21 cellular contexts compared by ENCODE assay signal in genomic region chr4:150668824-150669223, GRCh38.
"Had no signal": no experiment of that assay in that cellular context is flagged by ENCODE, and none has a peak within 500 bp of the region (broad histone marks: within the 10 kb centered on the region; RNA-seq: fewer than 3 reads in every experiment).

No MANE protein-coding gene starts in this region.

- H3K4me1 Mint-ChIP-seq: activated naive CD8-positive, alpha-beta T cell treated with anti-CD3 and anti-CD28 coated beads, Interleukin-2, amount 50 U/mL, for 24 hours; activated T-helper 17 cell treated with anti-CD3 and anti-CD28 coated beads, Interleukin-2, amount 50 U/mL, for 72 hours; nephron had no signal

- H3K9me3 ChIP-seq: breast epithelium, prostate gland, tibial nerve had no signal

- H3K27ac Mint-ChIP-seq: activated naive CD4-positive, alpha-beta T cell treated with anti-CD3 and anti-CD28 coated beads for 36 hours; activated naive CD8-positive, alpha-beta T cell treated with anti-CD3 and anti-CD28 coated beads, Interleukin-2, amount 50 U/mL, for 24 hours; activated T-helper 17 cell treated with anti-CD3 and anti-CD28 coated beads, Interleukin-2, amount 50 U/mL, for 72 hours; nephron had no signal

- H3K27ac ChIP-seq: breast epithelium, prostate gland, tibial nerve had no signal

- H3K9me3 Mint-ChIP-seq: activated naive CD4-positive, alpha-beta T cell treated with anti-CD3 and anti-CD28 coated beads for 36 hours; activated naive CD8-positive, alpha-beta T cell treated with anti-CD3 and anti-CD28 coated beads, Interleukin-2, amount 50 U/mL, for 24 hours; activated T-helper 17 cell treated with anti-CD3 and anti-CD28 coated beads, Interleukin-2, amount 50 U/mL, for 72 hours; nephron had no signal

- H3K4me3 ChIP-seq: breast epithelium, prostate gland, smooth muscle cell, tibial nerve had no signal

- H3K36me3 ChIP-seq: breast epithelium, prostate gland had no signal

- FAIRE-seq: endometrium had no signal

- ATAC-seq: activated naive CD8-positive, alpha-beta T cell treated with anti-CD3 and anti-CD28 coated beads, Interleukin-2, amount 50 U/mL, for 24 hours; activated T-helper 17 cell treated with anti-CD3 and anti-CD28 coated beads, Interleukin-2, amount 50 U/mL, for 72 hours; esophagus mucosa; right cardiac atrium had no signal

- DNase-seq: activated CD4-positive, alpha-beta T cell treated with anti-CD3 and anti-CD28 coated beads, Interleukin-2, amount 50 U/mL, for 48 hours; activated CD4-positive, CD25-positive, alpha-beta regulatory T cell treated with anti-CD3 and anti-CD28 coated beads, Interleukin-2, amount 50 U/mL, for 72 hours; activated naive CD4-positive, alpha-beta T cell treated with anti-CD3 and anti-CD28 coated beads for 36 hours; activated naive CD8-positive, alpha-beta T cell treated with anti-CD3 and anti-CD28 coated beads, Interleukin-2, amount 50 U/mL, for 24 hours; aorta; hippocampal formation; nucleus accumbens; right cardiac atrium; stimulated activated CD4-positive, alpha-beta T cell treated with anti-CD3 and anti-CD28 coated beads, Interleukin-4, amount 100 ng/mL, for 4 hours; stimulated activated CD8-positive, alpha-beta memory T cell treated with anti-CD3 and anti-CD28 coated beads, Interleukin-4, amount 100 ng/mL, for 48 hours; stimulated activated naive CD4-positive, alpha-beta T cell treated with Interleukin-2 at 50 U/mL for 16 hours; substantia nigra; T1000 had no signal

- H3K27me3 Mint-ChIP-seq: activated naive CD8-positive, alpha-beta T cell treated with anti-CD3 and anti-CD28 coated beads, Interleukin-2, amount 50 U/mL, for 24 hours; activated T-helper 17 cell treated with anti-CD3 and anti-CD28 coated beads, Interleukin-2, amount 50 U/mL, for 72 hours had no signal

- H3K4me2 ChIP-seq: smooth muscle cell had no signal

- H3K4me3 Mint-ChIP-seq: activated naive CD4-positive, alpha-beta T cell treated with anti-CD3 and anti-CD28 coated beads for 36 hours; activated naive CD8-positive, alpha-beta T cell treated with anti-CD3 and anti-CD28 coated beads, Interleukin-2, amount 50 U/mL, for 24 hours; activated T-helper 17 cell treated with anti-CD3 and anti-CD28 coated beads, Interleukin-2, amount 50 U/mL, for 72 hours; nephron had no signal

- H3K27me3 ChIP-seq: breast epithelium, tibial nerve had no signal

- H3K4me1 ChIP-seq: breast epithelium, prostate gland, tibial nerve had no signal
